ENCODE assay signal across 21 cellular contexts in genomic region chr16:8740775-8741355, GRCh38. TPM values are rescaled to one million over a fixed set of nuclear protein-coding genes. Genes with fewer than 3 reads are reported as not detected.
DNase-seq lines count a peak whose midpoint lies in the region; ATAC-seq, FAIRE-seq and TF ChIP-seq lines count a peak whose summit lies in the region.
"Had no signal": no experiment of that assay in that cellular context is flagged by ENCODE, and none has a peak within 500 bp of the region (broad histone marks: within the 10 kb centered on the region; RNA-seq: fewer than 3 reads in every experiment).

No MANE protein-coding gene starts in this region.

- peak; percentile 88 for ATAC-seq in body of pancreas
- ATAC-seq in right cardiac atrium: peak; percentile 83 to 90
- peak; percentile 82 to 89 (median 86) for ATAC-seq in pancreas
- ATAC-seq: activated T-cell treated with anti-CD3 and anti-CD28 coated beads, Interleukin-2, amount 50 U/mL, for 4 hours; CD8-positive, alpha-beta T cell; effector memory CD8-positive, alpha-beta T cell; naive thymus-derived CD4-positive, alpha-beta T cell; stimulated activated memory B cell treated with anti-CD40 and anti-IgM and Interleukin-4, amounts not matched to agents 10 μg/mL and 1 μg/mL and 100 μg/mL, for 72 hours had no signal

- H3K36me3 ChIP-seq in body of pancreas (replicated peaks in 1 of 2; ENCODE audit: insufficient read depth in 1 of 2, low read depth in 2 of 2) (no peaks in the 10 kb centered on the region), pancreas (no peaks in the 10 kb centered on the region)
- H3K36me3 ChIP-seq: thyroid gland had no signal

- DNase-seq in HuH-7.5 (ENCODE audit: low spot score) (peak; percentile 70), body of pancreas (peak; percentile 61 to 87 (median 78)), right cardiac atrium (no peak), pancreas (peak in 3 of 6 donors; percentile 50 to 75 (median 72)), AML-193 (lab: John Stamatoyannopoulos, UW) (no peak), head of caudate nucleus (no peak), iPS-NIHi11 (ENCODE audit: low spot score) (no peak)
- DNase-seq: activated CD4-positive, CD25-positive, alpha-beta regulatory T cell treated with anti-CD3 and anti-CD28 coated beads, Interleukin-2, amount 50 U/mL, for 72 hours; activated CD8-positive, alpha-beta memory T cell treated with anti-CD3 and anti-CD28 coated beads for 24 hours; activated naive CD4-positive, alpha-beta T cell treated with Interleukin-2 at 50 U/mL for 16 hours; activated T-cell treated with anti-CD3 and anti-CD28 coated beads, Interleukin-2, amount 50 U/mL, for 4 hours; aorta; CD8-positive, alpha-beta T cell; DND-41; effector memory CD8-positive, alpha-beta T cell; KBM-7; naive thymus-derived CD4-positive, alpha-beta T cell; NCI-H1930; T1000; thyroid gland had no signal

- H3K4me1 ChIP-seq in body of pancreas (peaks cover 57% of the 10 kb centered on the region), right cardiac atrium (ENCODE audit: control insufficient read depth, insufficient read depth, low read length) (no peaks in the 10 kb centered on the region), pancreas (peaks cover 14 to 28% (median 20%) of the 10 kb centered on the region in 3 donors)

- H3K27me3 ChIP-seq in body of pancreas: no peaks in the 10 kb centered on the region
- H3K27me3 ChIP-seq in right cardiac atrium (ENCODE audit: control insufficient read depth, insufficient read depth): no peaks in the 10 kb centered on the region
- no peaks in the 10 kb centered on the region for H3K27me3 ChIP-seq in pancreas
- H3K27me3 ChIP-seq: thyroid gland had no signal

- TF ChIP-seq POLR2A in body of pancreas (IDR thresholded peaks at IDR 0.05): peak in 1 of 3 donors; percentile 16

- no peak for FAIRE-seq in pancreas (lab: Jason Lieb, UNC)

- H3K9me3 ChIP-seq in body of pancreas (no peaks in the 10 kb centered on the region), right cardiac atrium (ENCODE audit: control insufficient read depth, low read length) (no peaks in the 10 kb centered on the region), pancreas (no peaks in the 10 kb centered on the region)
- H3K9me3 ChIP-seq: thyroid gland had no signal

- WGBS in body of pancreas, 2 donors: 6 to 11% methylated on average over 6 of the region's 6 CpGs
- WGBS in right cardiac atrium: 38% methylated on average over 6 of the region's 6 CpGs
- WGBS in pancreas, 2 donors: 8 to 11% methylated on average over 6 of the region's 6 CpGs

- TF ChIP-seq CTCF in body of pancreas (IDR thresholded peaks at IDR 0.05) (peak in 1 of 7 experiments; percentile 1), pancreas (IDR thresholded peaks at IDR 0.05) (no peak)

- intact Hi-C loops in body of pancreas (cut with DNase I): no loop called here
- intact Hi-C loops in right cardiac atrium (cut with DNase I): no loop called here
- intact Hi-C loops in pancreas (cut with DNase I): no loop called here
- intact Hi-C loops in head of caudate nucleus (cut with DNase I): no loop called here

- peak overlapping the region; percentile 73 to 91 (median 89) for H3K27ac ChIP-seq in body of pancreas
- H3K27ac ChIP-seq in right cardiac atrium (ENCODE audit: low read length): peak overlapping the region; percentile 3
- H3K27ac ChIP-seq in pancreas: peak overlapping the region in 3 of 4 donors; percentile 24 to 86 (median 77)
- H3K27ac ChIP-seq: thyroid gland had no signal

- H3K4me3 ChIP-seq in body of pancreas: no peak overlapping the region
- H3K4me3 ChIP-seq in right cardiac atrium (ENCODE audit: low read length): no peak overlapping the region
- H3K4me3 ChIP-seq in pancreas: peak overlapping the region in 1 of 4 donors; percentile 11
- H3K4me3 ChIP-seq: thyroid gland had no signal

RNA-seq across cellular contexts. Expression of gene TMEM186, which starts 56.6 kb away (rescaled TPM):
- total RNA-seq in body of pancreas (1 to 10 TPM in 1 of 2 donors, under 1 TPM in 1; 0.99 to 3.6 TPM), right cardiac atrium (10 to 100 TPM; 12.2 to 12.8 (median 12.3) TPM), pancreas (1 to 10 TPM; 2.7 to 6.1 (median 4.4) TPM)
- polyA plus RNA-seq in right cardiac atrium (11.5 TPM), pancreas (1 to 10 TPM; 3.8 to 9.3 TPM)

RNA-seq across cellular contexts. Expression of gene PMM2, which starts 56.8 kb away (rescaled TPM):
- total RNA-seq in body of pancreas (100 to 1,000 TPM in 1 of 2 donors, 10 to 100 TPM in 1; 34.8 to 127 TPM), right cardiac atrium (10 to 100 TPM; 10.5 to 29.4 (median 13.0) TPM), pancreas (10 to 100 TPM; 19.2 to 40.3 (median 29.4) TPM)
- polyA plus RNA-seq in right cardiac atrium (10.7 TPM), pancreas (10 to 100 TPM; 19.6 to 23.9 TPM)

Comparison
In these comparisons a context has a peak if more than half of its experiments do, and no peak if none do; other contexts are left out.
1. DNase-seq: peak in HuH-7.5 (single experiment) and body of pancreas (4 of 4); none in right cardiac atrium (0 of 3), AML-193 (0 of 2), head of caudate nucleus (0 of 42) and iPS-NIHi11 (single experiment).
2. H3K27ac ChIP-seq: peak in every context shown above with its lines; median percentile 89 in body of pancreas; 77 in pancreas; 3 in right cardiac atrium.
3. Peak in every context shown above with its lines, with median percentiles within 50 percentile points of each other: ATAC-seq.